ENCODE assay signal across 6 cellular contexts in genomic region chr12:120261951-120262851, GRCh38. TPM values are rescaled to one million over a fixed set of nuclear protein-coding genes. Genes with fewer than 3 reads are reported as not detected.
DNase-seq lines count a peak whose midpoint lies in the region; ATAC-seq and TF ChIP-seq lines count a peak whose summit lies in the region.

No MANE protein-coding gene starts in this region.

- in situ Hi-C loops in Caki2 (cut with HindIII; ENCODE audit: low pct_unique_long_range_greater_than_20kb, low sequenced_read_pairs) = no loop called here

- peaks cover 68% of the 10 kb centered on the region for H3K4me1 Mint-ChIP-seq in activated naive CD8-positive, alpha-beta T cell treated with anti-CD3 and anti-CD28 coated beads for 36 hours
- H3K4me1 Mint-ChIP-seq in mesothelial cell of epicardium = peaks cover 58% of the 10 kb centered on the region

- no peaks in the 10 kb centered on the region for H3K27me3 Mint-ChIP-seq in activated naive CD8-positive, alpha-beta T cell treated with anti-CD3 and anti-CD28 coated beads for 36 hours
- no peaks in the 10 kb centered on the region for H3K27me3 Mint-ChIP-seq in mesothelial cell of epicardium (ENCODE audit: low read depth)

- no peaks in the 10 kb centered on the region for H3K36me3 Mint-ChIP-seq in activated naive CD8-positive, alpha-beta T cell treated with anti-CD3 and anti-CD28 coated beads for 36 hours
- H3K36me3 Mint-ChIP-seq in mesothelial cell of epicardium = no peaks in the 10 kb centered on the region

- no peak for ATAC-seq in GM18511 (IDR thresholded peaks at IDR 0.05; ENCODE audit: unreplicated experiment)

- peak overlapping the region; percentile 73 for H3K4me3 Mint-ChIP-seq in activated naive CD8-positive, alpha-beta T cell treated with anti-CD3 and anti-CD28 coated beads for 36 hours
- H3K4me3 Mint-ChIP-seq in mesothelial cell of epicardium = peak overlapping the region; percentile 84

- DNase-seq in Caki2 (ENCODE audit: low read depth) = peak; percentile 49
- peak; percentile 28 for DNase-seq in activated naive CD8-positive, alpha-beta T cell treated with anti-CD3 and anti-CD28 coated beads for 36 hours
- no peak for DNase-seq in mesothelial cell of epicardium (ENCODE audit: low spot score in 2 of 2, unreplicated experiment in 2 of 2)
- DNase-seq in NCI-H1930 (lab: John Stamatoyannopoulos, UW) = no peak
- no peak for DNase-seq in NCI-H146 treated with DMSO at 0.1 percent for 48 hours (lab: John Stamatoyannopoulos, UW; ENCODE audit: unreplicated experiment)

- no peak for TF ChIP-seq CTCF in mesothelial cell of epicardium (IDR thresholded peaks at IDR 0.05; ENCODE audit: unreplicated experiment)

- no peaks in the 10 kb centered on the region for H3K9me3 Mint-ChIP-seq in activated naive CD8-positive, alpha-beta T cell treated with anti-CD3 and anti-CD28 coated beads for 36 hours
- H3K9me3 Mint-ChIP-seq in mesothelial cell of epicardium = no peaks in the 10 kb centered on the region

- H3K27ac Mint-ChIP-seq in activated naive CD8-positive, alpha-beta T cell treated with anti-CD3 and anti-CD28 coated beads for 36 hours = peak overlapping the region; percentile 83
- H3K27ac Mint-ChIP-seq in mesothelial cell of epicardium = peak overlapping the region; percentile 92

RNA-seq across cellular contexts. Expression of gene PXN, which starts 3.3 kb away (rescaled TPM):
- 8.2 and 28.8 TPM in 2 replicates for total RNA-seq in Caki2 (2014; rRNA removed; shearing (Covaris generic); ENCODE audit: low replicate concordance)
- total RNA-seq in activated naive CD8-positive, alpha-beta T cell treated with anti-CD3 and anti-CD28 coated beads for 36 hours = 10 to 100 TPM; 37.1 to 39.2 TPM
- total RNA-seq in mesothelial cell of epicardium = 113 to 123 TPM (median 117 TPM) in 3 replicates

RNA-seq across cellular contexts. Expression of gene RNU4-2, which starts 29.5 kb away (rescaled TPM):
- not detected in 2 replicates for total RNA-seq in Caki2 (2014; rRNA removed; shearing (Covaris generic); ENCODE audit: low replicate concordance)
- total RNA-seq in activated naive CD8-positive, alpha-beta T cell treated with anti-CD3 and anti-CD28 coated beads for 36 hours = 1,000 to 10,000 TPM; 1,075 to 1,133 TPM
- total RNA-seq in mesothelial cell of epicardium = 9,118 to 10,048 TPM (median 9,930 TPM) in 3 replicates

RNA-seq across cellular contexts. Expression of gene RNU4-1, which starts 30.8 kb away (rescaled TPM):
- total RNA-seq in Caki2 (2014; rRNA removed; shearing (Covaris generic); ENCODE audit: low replicate concordance) = not detected in 2 replicates
- total RNA-seq in activated naive CD8-positive, alpha-beta T cell treated with anti-CD3 and anti-CD28 coated beads for 36 hours = 100 to 1,000 TPM; 768 to 829 TPM
- 5,196 to 5,477 TPM (median 5,368 TPM) in 3 replicates for total RNA-seq in mesothelial cell of epicardium

RNA-seq across cellular contexts. Expression of gene SIRT4, which starts 39.9 kb away (rescaled TPM):
- total RNA-seq in Caki2 (2014; rRNA removed; shearing (Covaris generic); ENCODE audit: low replicate concordance) = 0.61 TPM in 1 of 2 replicates, not detected in the other
- total RNA-seq in activated naive CD8-positive, alpha-beta T cell treated with anti-CD3 and anti-CD28 coated beads for 36 hours = 1 to 10 TPM; 1.9 to 2.1 TPM
- 3.9 to 4.6 TPM (median 4.3 TPM) in 3 replicates for total RNA-seq in mesothelial cell of epicardium

Comparison
In these comparisons a context has a peak if more than half of its experiments do, and no peak if none do; other contexts are left out.
1. DNase-seq: peak in Caki2 (single experiment) and activated naive CD8-positive, alpha-beta T cell treated with anti-CD3 and anti-CD28 coated beads for 36 hours (single experiment); none in mesothelial cell of epicardium (0 of 2), NCI-H1930 (0 of 2) and NCI-H146 treated with DMSO at 0.1 percent for 48 hours (single experiment).
2. RNA of gene RNU4-2, which starts 29.5 kb away (total RNA-seq): 9,118 to 10,048 TPM in mesothelial cell of epicardium and 1,075 to 1,133 TPM in activated naive CD8-positive, alpha-beta T cell treated with anti-CD3 and anti-CD28 coated beads for 36 hours; not detected in Caki2; every median in the first group is over 1,000 times any median in the second.
3. RNA of gene RNU4-1, which starts 30.8 kb away (total RNA-seq): 5,196 to 5,477 TPM in mesothelial cell of epicardium and 768 to 829 TPM in activated naive CD8-positive, alpha-beta T cell treated with anti-CD3 and anti-CD28 coated beads for 36 hours; not detected in Caki2; every median in the first group is over 100 times any median in the second.